29 cellular contexts compared by ENCODE assay signal in genomic region chr11:73851046-73851764, GRCh38. TPM values are rescaled to one million over a fixed set of nuclear protein-coding genes. Genes with fewer than 3 reads are reported as not detected.
DNase-seq lines count a peak whose midpoint lies in the region; ATAC-seq, FAIRE-seq and TF ChIP-seq lines count a peak whose summit lies in the region.
"Had no signal": no experiment of that assay in that cellular context is flagged by ENCODE, and none has a peak within 500 bp of the region (broad histone marks: within the 10 kb centered on the region; RNA-seq: fewer than 3 reads in every experiment).

No MANE protein-coding gene starts in this region.

- no peak for FAIRE-seq in HepG2 (lab: Jason Lieb, UNC)
- FAIRE-seq: A204.1, GM18507, H1 had no signal

- CTCF ChIA-PET in HepG2 (lab: Yijun Ruan, JAX; ENCODE audit: low intra/inter-chr PET ratio, low total read pairs), result no interaction called here

- no peak for DNase-seq in HepG2 (ENCODE audit: low spot score)
- no peak for DNase-seq in right lobe of liver
- peak; percentile 36 for DNase-seq in SKM-1 (lab: John Stamatoyannopoulos, UW; ENCODE audit: unreplicated experiment)
- DNase-seq in left cardiac atrium, result no peak
- DNase-seq in NCI-H345 treated with DMSO at 0.1 percent for 48 hours (lab: John Stamatoyannopoulos, UW; ENCODE audit: unreplicated experiment), result no peak
- DNase-seq in hypothalamus (lab: John Stamatoyannopoulos, UW), result no peak
- no peak for DNase-seq in NCI-H1436 treated with DMSO at 0.1 percent for 48 hours (lab: John Stamatoyannopoulos, UW)
- DNase-seq in stimulated activated naive CD4-positive, alpha-beta T cell treated with Interleukin-2 at 50 U/mL for 16 hours (lab: John Stamatoyannopoulos, UW), result no peak
- DNase-seq: activated CD4-positive, CD25-positive, alpha-beta regulatory T cell treated with anti-CD3 and anti-CD28 coated beads, Interleukin-2, amount 50 U/mL, for 72 hours; activated naive CD4-positive, alpha-beta T cell; activated T-cell treated with anti-CD3 and anti-CD28 coated beads, Interleukin-2, amount 50 U/mL, for 4 hours; adrenal gland; colonic mucosa; effector memory CD8-positive, alpha-beta T cell; EL; kidney glomerular epithelial cell; mesenchymal stem cell; NCI-H1694; NCI-H774; occipital lobe; stimulated activated CD4-positive, alpha-beta T cell treated with anti-CD3 and anti-CD28 coated beads, Interleukin-12 subunit alpha, Interleukin-12 subunit beta, amount 100 ng/mL, for 4 hours; stimulated activated CD4-positive, alpha-beta T cell treated with anti-CD3 and anti-CD28 coated beads, Interleukin-4, amount 100 ng/mL, for 4 hours; stimulated activated naive CD8-positive, alpha-beta T cell treated with anti-CD3 and anti-CD28 coated beads, Interleukin-15, amount 100 ng/mL, for 72 hours; tibial artery had no signal

- TF ChIP-seq EP300 in HepG2 (IDR thresholded peaks at IDR 0.05; ENCODE audit: low read depth in 2 of 2, low read length in 2 of 2) (no peak), HepG2 (CRISPR knock-in tag; IDR thresholded peaks at IDR 0.05; ENCODE audit: borderline replicate concordance) (no peak)

- no peaks in the 10 kb centered on the region for H3K9me3 ChIP-seq in HepG2 (ENCODE audit: low read length)
- H3K9me3 ChIP-seq in right lobe of liver, result no peaks in the 10 kb centered on the region
- H3K9me3 ChIP-seq: adrenal gland, colonic mucosa, gastroesophageal sphincter, tibial artery had no signal

- in situ Hi-C loops in HepG2 (cut with HindIII; ENCODE audit: extremely low pct_ligation_motif_present, low pct_unique_long_range_greater_than_20kb), result no loop called here

- H4K20me1 ChIP-seq in HepG2 (ENCODE audit: insufficient read depth, low read length), result no peaks in the 10 kb centered on the region

- H3K36me3 ChIP-seq in HepG2 (replicated peaks in 1 of 2; ENCODE audit: control insufficient read depth in 1 of 2, insufficient read depth in 2 of 2, low read length in 2 of 2) (peaks cover under 1 to 5% of the 10 kb centered on the region in 2 experiments; a peak in 4 of 5 replicates), right lobe of liver (no peaks in the 10 kb centered on the region)
- H3K36me3 ChIP-seq: colonic mucosa had no signal

- intact Hi-C loops in HepG2 (cut with micrococcal nuclease; ENCODE audit: unreplicated experiment) (no loop called here), right lobe of liver (cut with DNase I) (no loop called here), left cardiac atrium (cut with DNase I) (no loop called here)

- TF ChIP-seq CTCF in HepG2 (CRISPR knock-in tag; IDR thresholded peaks at IDR 0.05) (no peak), right lobe of liver (IDR thresholded peaks at IDR 0.05) (no peak)

- ATAC-seq in HepG2 (no peak), right lobe of liver (no peak), left cardiac atrium (peak; percentile 86 to 90)
- ATAC-seq: activated T-cell treated with anti-CD3 and anti-CD28 coated beads, Interleukin-2, amount 50 U/mL, for 4 hours; effector memory CD8-positive, alpha-beta T cell; esophagus mucosa; gastroesophageal sphincter; stimulated activated naive CD8-positive, alpha-beta T cell treated with anti-CD3 and anti-CD28 coated beads, Interleukin-15, amount 100 ng/mL, for 72 hours had no signal

- no peak overlapping the region for H3K4me3 ChIP-seq in HepG2 (replicated peaks in 1 of 3; ENCODE audit: insufficient read depth in 1 of 3, low read depth in 2 of 3, low read length in 3 of 3)
- H3K4me3 ChIP-seq in right lobe of liver, result no peak overlapping the region
- H3K4me3 ChIP-seq: adrenal gland, colonic mucosa, gastroesophageal sphincter, tibial artery had no signal

- POLR2A ChIA-PET in HepG2 (lab: Yijun Ruan, JAX), result no interaction called here

- H3K79me2 ChIP-seq in HepG2 (ENCODE audit: insufficient read depth, low read length), result no peaks in the 10 kb centered on the region

- TF ChIP-seq RAD21 in HepG2 (CRISPR knock-in tag; IDR thresholded peaks at IDR 0.05), result no peak

- no TSS peak for BruUV-seq in HepG2 (replicated peaks; lab: Mats Ljungman, UMichigan)

- no peaks in the 10 kb centered on the region for H3K4me1 ChIP-seq in HepG2 (ENCODE audit: insufficient read depth, low read length)
- no peaks in the 10 kb centered on the region for H3K4me1 ChIP-seq in right lobe of liver
- H3K4me1 ChIP-seq: adrenal gland, colonic mucosa, gastroesophageal sphincter, tibial artery had no signal

- H3K9ac ChIP-seq in HepG2 (ENCODE audit: insufficient read depth, low read depth, low read length), result no peak overlapping the region

- no peak overlapping the region for H3K4me2 ChIP-seq in HepG2 (ENCODE audit: low read depth, low read length)

- H3K27ac ChIP-seq in HepG2 (ENCODE audit: extremely low read length, insufficient read depth, low read length) (no peak overlapping the region), right lobe of liver (no peak overlapping the region)
- H3K27ac ChIP-seq: adrenal gland, colonic mucosa, gastroesophageal sphincter, tibial artery had no signal

- H3K27me3 ChIP-seq in HepG2 (ENCODE audit: control insufficient read depth in 1 of 2, insufficient read depth in 2 of 2, low read length in 2 of 2), result no peaks in the 10 kb centered on the region
- H3K27me3 ChIP-seq in right lobe of liver, result no peaks in the 10 kb centered on the region
- H3K27me3 ChIP-seq: adrenal gland, colonic mucosa, gastroesophageal sphincter, tibial artery had no signal

- TF ChIP-seq POLR2A in HepG2 (IDR thresholded peaks at IDR 0.05; ENCODE audit: insufficient read depth in 1 of 2, low read depth in 2 of 2, low read length in 2 of 2) (no peak), right lobe of liver (IDR thresholded peaks at IDR 0.05) (no peak)

- H2AFZ ChIP-seq in HepG2 (ENCODE audit: low read length), result no peak overlapping the region

- 97% methylated on average over 3 of the region's 3 CpGs for WGBS in HepG2 (ENCODE audit: low lambda C conversion rate)
- WGBS in right lobe of liver (ENCODE audit: insufficient coverage, low coverage, low lambda C conversion rate, missing lambda C conversion rate), result 81% methylated on average over 3 of the region's 3 CpGs

TF ChIP-seq in HepG2, 621 proteins besides CTCF, POLR2A, EP300 and RAD21:
- TF ChIP-seq ZNF629 (CRISPR knock-in tag; conservative IDR thresholded peaks at IDR 0.05) (peak; percentile 39), JARID2 (CRISPR knock-in tag; IDR thresholded peaks at IDR 0.05; ENCODE audit: insufficient replicate concordance) (no peak)
TF ChIP-seq in HepG2: peak in this region for 1.

RNA-seq across cellular contexts. Expression of gene COA4, which starts 25.4 kb away (rescaled TPM):
- total RNA-seq in HepG2 (2016; rRNA removed; fragmentation: Illumina TruSeq; extraction: Trizol) (107 and 115 TPM in 2 replicates), right lobe of liver (100 to 1,000 TPM in 2 of 6 experiments, 10 to 100 TPM in 4; 48.8 to 116 (median 56.0) TPM), left cardiac atrium (10 to 100 TPM; 60.3 to 65.3 TPM)
- total RNA-seq in HepG2 (2016; cell fraction: cytosol; rRNA removed; fragmentation: Illumina TruSeq; extraction: Trizol; ENCODE audit: low read depth), result 96.9 and 107 TPM in 2 replicates
- total RNA-seq in HepG2 (2016; cell fraction: insoluble cytoplasmic fraction; rRNA removed; fragmentation: Illumina TruSeq; extraction: Trizol), result 107 and 117 TPM in 2 replicates
- 122 and 138 TPM in 2 replicates for total RNA-seq in HepG2 (2016; cell fraction: membrane; rRNA removed; fragmentation: Illumina TruSeq; extraction: Trizol)
- total RNA-seq in HepG2 (2016; cell fraction: nucleus; rRNA removed; fragmentation: Illumina TruSeq; extraction: Trizol), result 51.8 and 62.0 TPM in 2 replicates
- polyA plus RNA-seq in HepG2 (2011; rRNA removed), result 109 and 112 TPM in 2 replicates
- 103 and 122 TPM in 2 replicates for polyA plus RNA-seq in HepG2 (2011; cell fraction: cytosol; rRNA removed)
- 90.3 and 95.4 TPM in 2 replicates for polyA plus RNA-seq in HepG2 (2011; cell fraction: nucleus; rRNA removed)
- 63.1 and 87.3 TPM in 2 replicates for polyA plus RNA-seq in HepG2 (2012)
- 93.9 and 122 TPM in 2 replicates for polyA plus RNA-seq in HepG2 (2016; cell fraction: cytosol; fragmentation: Illumina TruSeq; extraction: Trizol; ENCODE audit: low read depth)
- polyA plus RNA-seq in HepG2 (2016; cell fraction: insoluble cytoplasmic fraction; fragmentation: Illumina TruSeq; extraction: Trizol; ENCODE audit: low read depth), result 128 and 137 TPM in 2 replicates
- 117 and 136 TPM in 2 replicates for polyA plus RNA-seq in HepG2 (2016; cell fraction: membrane; fragmentation: Illumina TruSeq; extraction: Trizol; ENCODE audit: low read depth)
- polyA plus RNA-seq in HepG2 (2016; cell fraction: nucleus; fragmentation: Illumina TruSeq; extraction: Trizol; ENCODE audit: insufficient read depth, low read depth), result 98.6 and 101 TPM in 2 replicates
- 79.8 and 104 TPM in 2 replicates for polyA minus RNA-seq in HepG2 (2011; rRNA and poly(A)+ RNA removed; ENCODE audit: low replicate concordance)
- 25.2 and 25.5 TPM in 2 replicates for polyA minus RNA-seq in HepG2 (2011; cell fraction: cytosol; rRNA and poly(A)+ RNA removed)
- 52.3 and 78.8 TPM in 2 replicates for polyA minus RNA-seq in HepG2 (2011; cell fraction: nucleus; rRNA and poly(A)+ RNA removed)

RNA-seq across cellular contexts. Expression of gene PAAF1, which starts 25.6 kb away (rescaled TPM):
- total RNA-seq in HepG2 (2016; rRNA removed; fragmentation: Illumina TruSeq; extraction: Trizol), result 28.8 and 46.4 TPM in 2 replicates
- 8.6 and 9.1 TPM in 2 replicates for total RNA-seq in HepG2 (2016; cell fraction: cytosol; rRNA removed; fragmentation: Illumina TruSeq; extraction: Trizol; ENCODE audit: low read depth)
- 31.4 and 50.9 TPM in 2 replicates for total RNA-seq in HepG2 (2016; cell fraction: insoluble cytoplasmic fraction; rRNA removed; fragmentation: Illumina TruSeq; extraction: Trizol)
- total RNA-seq in HepG2 (2016; cell fraction: membrane; rRNA removed; fragmentation: Illumina TruSeq; extraction: Trizol), result 17.4 and 17.7 TPM in 2 replicates
- 16.2 and 17.3 TPM in 2 replicates for total RNA-seq in HepG2 (2016; cell fraction: nucleus; rRNA removed; fragmentation: Illumina TruSeq; extraction: Trizol)
- 10.3 and 13.5 TPM in 2 replicates for polyA plus RNA-seq in HepG2 (2011; rRNA removed)
- polyA plus RNA-seq in HepG2 (2011; cell fraction: cytosol; rRNA removed), result 11.6 and 15.0 TPM in 2 replicates
- 12.3 and 12.8 TPM in 2 replicates for polyA plus RNA-seq in HepG2 (2011; cell fraction: nucleus; rRNA removed)
- 17.7 and 25.6 TPM in 2 replicates for polyA plus RNA-seq in HepG2 (2012)
- 11.9 and 13.8 TPM in 2 replicates for polyA plus RNA-seq in HepG2 (2016; cell fraction: cytosol; fragmentation: Illumina TruSeq; extraction: Trizol; ENCODE audit: low read depth)
- 53.0 and 59.6 TPM in 2 replicates for polyA plus RNA-seq in HepG2 (2016; cell fraction: insoluble cytoplasmic fraction; fragmentation: Illumina TruSeq; extraction: Trizol; ENCODE audit: low read depth)
- 14.9 and 15.1 TPM in 2 replicates for polyA plus RNA-seq in HepG2 (2016; cell fraction: membrane; fragmentation: Illumina TruSeq; extraction: Trizol; ENCODE audit: low read depth)
- 27.5 and 29.8 TPM in 2 replicates for polyA plus RNA-seq in HepG2 (2016; cell fraction: nucleus; fragmentation: Illumina TruSeq; extraction: Trizol; ENCODE audit: insufficient read depth, low read depth)
- polyA minus RNA-seq in HepG2 (2011; rRNA and poly(A)+ RNA removed; ENCODE audit: low replicate concordance), result 11.5 and 12.5 TPM in 2 replicates
- 7.7 and 10.2 TPM in 2 replicates for polyA minus RNA-seq in HepG2 (2011; cell fraction: cytosol; rRNA and poly(A)+ RNA removed)
- polyA minus RNA-seq in HepG2 (2011; cell fraction: nucleus; rRNA and poly(A)+ RNA removed), result 10.2 and 10.4 TPM in 2 replicates
- 10 to 100 TPM in 2 of 6 experiments, 1 to 10 TPM in 4; 7.4 to 15.4 (median 9.1) TPM for total RNA-seq in right lobe of liver
- total RNA-seq in left cardiac atrium, result 10 to 100 TPM; 15.4 to 19.9 TPM

Comparison
In these comparisons a context has a peak if more than half of its experiments do, and no peak if none do; other contexts are left out.
1. ATAC-seq: peak in left cardiac atrium (2 of 2); none in HepG2 (single experiment) and right lobe of liver (0 of 4).